ENCODE assay signal across 15 cellular contexts in the genomic region with DNA sequence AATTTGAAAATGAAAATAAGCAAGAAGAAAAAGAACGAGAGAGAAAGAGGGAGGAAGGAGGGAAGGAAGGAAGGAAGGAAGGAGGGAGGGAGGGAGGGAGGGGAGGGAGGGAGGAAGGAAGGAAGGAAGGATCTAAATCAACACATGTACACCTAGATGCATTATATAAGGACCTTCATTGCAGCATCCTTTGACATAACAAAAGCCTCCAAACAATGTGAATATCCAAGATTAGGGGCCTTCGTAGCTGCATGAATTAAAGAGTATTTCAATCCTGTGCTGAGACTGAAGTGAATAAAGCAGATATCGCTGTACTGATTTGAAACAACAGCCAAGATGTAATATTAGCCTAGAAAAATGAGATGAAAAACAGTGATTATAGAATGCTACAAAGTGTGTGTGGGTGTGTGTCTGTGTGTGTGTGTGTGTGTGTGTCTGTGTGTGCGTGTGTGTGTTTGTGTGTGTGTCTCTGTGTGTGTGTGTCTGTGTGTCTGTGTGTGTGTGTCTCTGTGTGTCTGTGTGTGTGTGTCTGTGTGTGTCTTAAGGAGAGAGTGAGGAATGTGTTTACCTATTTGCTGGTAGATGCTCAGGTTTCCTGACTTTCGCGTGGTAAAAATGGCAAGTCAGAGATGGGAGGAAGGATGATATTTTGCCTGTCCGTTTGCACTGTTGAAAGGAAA.
DNase-seq lines count a peak whose midpoint lies in the region; ATAC-seq and TF ChIP-seq lines count a peak whose summit lies in the region.
"Had no signal": no experiment of that assay in that cellular context is flagged by ENCODE, and none has a peak within 500 bp of the region (broad histone marks: within the 10 kb centered on the region; RNA-seq: fewer than 3 reads in every experiment).

No MANE protein-coding gene starts in this region.

- H3K36me3 ChIP-seq in RWPE2 (ENCODE audit: low read depth) (no peaks in the 10 kb centered on the region), esophagus squamous epithelium (no peaks in the 10 kb centered on the region)
- H3K36me3 ChIP-seq: SJCRH30, upper lobe of right lung had no signal

- CTCF ChIA-PET in activated CD4-positive, alpha-beta T cell treated with anti-CD3 and anti-CD28 coated beads for 36 hours (lab: Charles Lee): interaction anchor here (0.5 to 1.2 kb wide), 3 partner anchors 63 to 278 kb away, joined by 3 to 4 read pairs (median 3); no protein-coding TSS in a partner anchor

- intact Hi-C loops in activated CD4-positive, alpha-beta T cell treated with anti-CD3 and anti-CD28 coated beads for 36 hours (cut with DNase I, micrococcal nuclease): no loop called here
- intact Hi-C loops in esophagus squamous epithelium (cut with DNase I): no loop called here

- peak; percentile 20 for TF ChIP-seq CTCF in RWPE2 (IDR thresholded peaks at IDR 0.05; ENCODE audit: poor library complexity, severe bottlenecking)
- TF ChIP-seq CTCF in esophagus squamous epithelium (IDR thresholded peaks at IDR 0.05): no peak

- peaks cover 41% of the 10 kb centered on the region for H3K4me1 Mint-ChIP-seq in activated CD4-positive, alpha-beta T cell treated with anti-CD3 and anti-CD28 coated beads for 36 hours
- H3K4me1 Mint-ChIP-seq in stimulated activated effector memory CD8-positive, alpha-beta T cell treated with anti-CD3 and anti-CD28 coated beads, Interleukin-12 subunit alpha, Interleukin-12 subunit beta, amount 100 ng/mL, for 72 hours: peaks cover 71% of the 10 kb centered on the region

- H3K4me3 ChIP-seq in RWPE2 (ENCODE audit: severe bottlenecking) (no peak overlapping the region), esophagus squamous epithelium (no peak overlapping the region)
- H3K4me3 ChIP-seq: GM23248, mucosa of descending colon, SJCRH30, upper lobe of right lung had no signal

- H3K4me1 ChIP-seq in RWPE2 (ENCODE audit: insufficient read depth, poor library complexity, severe bottlenecking) (peaks cover 34% of the 10 kb centered on the region), esophagus squamous epithelium (peaks cover 8 to 44% (median 12%) of the 10 kb centered on the region in 3 donors)

- no peak overlapping the region for H3K4me3 Mint-ChIP-seq in activated CD4-positive, alpha-beta T cell treated with anti-CD3 and anti-CD28 coated beads for 36 hours
- H3K4me3 Mint-ChIP-seq in stimulated activated effector memory CD8-positive, alpha-beta T cell treated with anti-CD3 and anti-CD28 coated beads, Interleukin-12 subunit alpha, Interleukin-12 subunit beta, amount 100 ng/mL, for 72 hours: no peak overlapping the region

- WGBS in esophagus squamous epithelium, 2 donors: 71 to 75% methylated on average over 7 of the region's 7 CpGs

- H3K27ac ChIP-seq in RWPE2 (ENCODE audit: poor library complexity, severe bottlenecking) (no peak overlapping the region), esophagus squamous epithelium (peak overlapping the region in 3 of 4 donors; percentile 28 to 86 (median 81))
- H3K27ac ChIP-seq: GM23248, SJCRH30 had no signal

- no peaks in the 10 kb centered on the region for H3K9me3 Mint-ChIP-seq in activated CD4-positive, alpha-beta T cell treated with anti-CD3 and anti-CD28 coated beads for 36 hours (ENCODE audit: low read depth)
- no peaks in the 10 kb centered on the region for H3K9me3 Mint-ChIP-seq in stimulated activated effector memory CD8-positive, alpha-beta T cell treated with anti-CD3 and anti-CD28 coated beads, Interleukin-12 subunit alpha, Interleukin-12 subunit beta, amount 100 ng/mL, for 72 hours

- no peak for TF ChIP-seq POLR2A in esophagus squamous epithelium (IDR thresholded peaks at IDR 0.05)

- no peak for DNase-seq in activated CD4-positive, alpha-beta T cell treated with anti-CD3 and anti-CD28 coated beads for 36 hours
- DNase-seq in activated CD4-positive, alpha-beta T cell treated with anti-CD3 and anti-CD28 coated beads for 1 hour: no peak
- DNase-seq in RWPE2 (ENCODE audit: low spot score) (no peak), esophagus squamous epithelium (lab: John Stamatoyannopoulos, UW) (no peak), cortex of kidney (lab: John Stamatoyannopoulos, UW) (no peak)
- DNase-seq in stimulated activated effector memory CD8-positive, alpha-beta T cell treated with anti-CD3 and anti-CD28 coated beads, Interleukin-12 subunit alpha, Interleukin-12 subunit beta, amount 100 ng/mL, for 72 hours (ENCODE audit: low spot score in 2 of 2): no peak
- DNase-seq: DND-41, NCI-H1417, NCI-H526 treated with DMSO at 0.1 percent for 48 hours, upper lobe of right lung had no signal

- ATAC-seq in activated CD4-positive, alpha-beta T cell treated with anti-CD3 and anti-CD28 coated beads for 36 hours: no peak
- ATAC-seq in RWPE2 (ENCODE audit: low read depth): no peak
- ATAC-seq in stimulated activated effector memory CD8-positive, alpha-beta T cell treated with anti-CD3 and anti-CD28 coated beads, Interleukin-12 subunit alpha, Interleukin-12 subunit beta, amount 100 ng/mL, for 72 hours: no peak
- ATAC-seq in HG02763 (IDR thresholded peaks at IDR 0.05; ENCODE audit: unreplicated experiment): no peak
- ATAC-seq in HG03280 (IDR thresholded peaks at IDR 0.05; ENCODE audit: unreplicated experiment): no peak

- no peaks in the 10 kb centered on the region for H3K27me3 Mint-ChIP-seq in activated CD4-positive, alpha-beta T cell treated with anti-CD3 and anti-CD28 coated beads for 36 hours

- H3K9me3 ChIP-seq in RWPE2 (ENCODE audit: severe bottlenecking): no peaks in the 10 kb centered on the region
- H3K9me3 ChIP-seq in esophagus squamous epithelium: no peaks in the 10 kb centered on the region
- H3K9me3 ChIP-seq: mucosa of descending colon, SJCRH30, upper lobe of right lung had no signal

- peak overlapping the region; percentile 49 for H3K27ac Mint-ChIP-seq in activated CD4-positive, alpha-beta T cell treated with anti-CD3 and anti-CD28 coated beads for 36 hours
- H3K27ac Mint-ChIP-seq in stimulated activated effector memory CD8-positive, alpha-beta T cell treated with anti-CD3 and anti-CD28 coated beads, Interleukin-12 subunit alpha, Interleukin-12 subunit beta, amount 100 ng/mL, for 72 hours: peak overlapping the region; percentile 29

- no peaks in the 10 kb centered on the region for H3K36me3 Mint-ChIP-seq in activated CD4-positive, alpha-beta T cell treated with anti-CD3 and anti-CD28 coated beads for 36 hours (ENCODE audit: low read depth)
- no peaks in the 10 kb centered on the region for H3K36me3 Mint-ChIP-seq in stimulated activated effector memory CD8-positive, alpha-beta T cell treated with anti-CD3 and anti-CD28 coated beads, Interleukin-12 subunit alpha, Interleukin-12 subunit beta, amount 100 ng/mL, for 72 hours

- POLR2A ChIA-PET in activated CD4-positive, alpha-beta T cell treated with anti-CD3 and anti-CD28 coated beads for 36 hours (lab: Charles Lee): no interaction called here

- H3K27me3 ChIP-seq in RWPE2 (ENCODE audit: insufficient read depth, poor library complexity, severe bottlenecking) (no peaks in the 10 kb centered on the region), esophagus squamous epithelium (no peaks in the 10 kb centered on the region)
- H3K27me3 ChIP-seq: SJCRH30, upper lobe of right lung had no signal
